ENCODE assay signal across 8 cellular contexts in the genomic region with DNA sequence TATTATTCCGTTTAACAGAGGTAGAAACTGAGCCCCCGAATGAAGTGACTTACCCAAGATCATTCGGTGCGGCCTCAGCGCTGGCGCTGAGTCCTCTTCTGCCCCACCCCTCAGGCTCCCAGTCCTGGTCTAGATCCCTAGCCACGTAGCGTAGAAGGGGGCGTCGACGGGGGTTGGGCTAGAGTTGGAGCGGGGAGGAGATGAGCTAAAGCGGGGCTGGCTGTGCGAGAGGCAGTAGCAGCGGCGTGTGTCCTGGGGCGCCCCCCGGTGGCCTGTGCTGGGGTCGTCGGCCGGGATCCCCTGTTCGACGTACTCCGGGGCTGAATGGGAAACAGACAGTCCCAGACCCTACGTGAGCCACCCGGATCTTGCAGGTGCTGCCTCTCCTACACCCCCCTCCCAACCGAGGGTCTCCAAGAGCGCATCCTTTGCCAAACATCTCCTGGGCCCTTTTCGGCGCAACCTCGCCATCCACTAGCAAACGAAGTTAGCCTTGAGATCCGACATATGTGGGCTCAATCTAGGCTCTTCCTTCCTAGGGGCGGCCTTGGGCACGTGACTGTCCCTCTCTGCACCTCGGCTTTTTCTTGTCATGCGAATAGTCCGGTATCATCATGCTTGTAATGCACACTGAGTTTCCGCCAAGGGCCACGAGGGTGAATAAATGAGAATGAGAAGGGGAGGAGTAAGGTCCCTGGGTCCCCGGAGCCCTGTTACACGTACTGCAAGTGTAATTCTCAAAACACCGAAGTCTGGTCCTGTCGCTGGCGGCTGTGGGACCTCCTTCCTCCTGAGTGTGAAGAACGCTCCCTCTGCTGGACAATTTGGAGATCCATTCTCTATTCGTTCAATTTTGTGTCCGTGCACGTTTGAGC. TPM values are rescaled to one million over a fixed set of nuclear protein-coding genes. Genes with fewer than 3 reads are reported as not detected.
DNase-seq lines count a peak whose midpoint lies in the region; ATAC-seq lines count a peak whose summit lies in the region.

No MANE protein-coding gene starts in this region.

- peak; percentile 94 for DNase-seq in A172 (ENCODE audit: low spot score)
- DNase-seq in NCI-H446 treated with DMSO at 0.1 percent for 48 hours (lab: John Stamatoyannopoulos, UW) = peak; percentile 57
- peak; percentile 88 to 97 (median 92) for DNase-seq in activated CD4-positive, CD25-positive, alpha-beta regulatory T cell (lab: John Stamatoyannopoulos, UW)
- DNase-seq in caudate nucleus (lab: John Stamatoyannopoulos, UW) = peak in 58 of 61 donors; percentile 6 to 83 (median 46)
- peak; percentile 98 for DNase-seq in islet precursor cell
- peak; percentile 97 to 100 (median 97) for DNase-seq in stimulated activated CD4-positive, alpha-beta T cell treated with anti-CD3 and anti-CD28 coated beads, Interleukin-12 subunit alpha, Interleukin-12 subunit beta, amount 100 ng/mL, for 48 hours (ENCODE audit: low read depth in 2 of 3, low spot score in 1 of 3)

- ATAC-seq in GM18517 (IDR thresholded peaks at IDR 0.05; ENCODE audit: unreplicated experiment) = peak; percentile 73
- ATAC-seq in HG03196 (IDR thresholded peaks at IDR 0.05; ENCODE audit: unreplicated experiment) = peak; percentile 79

- H3K27ac ChIP-seq in caudate nucleus (ENCODE audit: low read depth, low read length) = no peak overlapping the region

RNA-seq across cellular contexts. Expression of gene CYP4F22, which starts 47.7 kb away (rescaled TPM):
- total RNA-seq in A172 (2014; rRNA removed; shearing (Covaris generic)) = not detected in 2 replicates

RNA-seq across cellular contexts. Expression of gene CYP4F8, which starts 59.0 kb away (rescaled TPM):
- total RNA-seq in A172 (2014; rRNA removed; shearing (Covaris generic)) = not detected in 2 replicates

Comparison
In these comparisons a context has a peak if more than half of its experiments do, and no peak if none do; other contexts are left out.
1. DNase-seq: peak in every context shown above with its lines; median percentile 98 in islet precursor cell; 97 in stimulated activated CD4-positive, alpha-beta T cell treated with anti-CD3 and anti-CD28 coated beads, Interleukin-12 subunit alpha, Interleukin-12 subunit beta, amount 100 ng/mL, for 48 hours; 94 in A172; 92 in activated CD4-positive, CD25-positive, alpha-beta regulatory T cell; 57 in NCI-H446 treated with DMSO at 0.1 percent for 48 hours; 46 in caudate nucleus.